Comparison of ENCODE assay signal across 17 cellular contexts in the genomic region with DNA sequence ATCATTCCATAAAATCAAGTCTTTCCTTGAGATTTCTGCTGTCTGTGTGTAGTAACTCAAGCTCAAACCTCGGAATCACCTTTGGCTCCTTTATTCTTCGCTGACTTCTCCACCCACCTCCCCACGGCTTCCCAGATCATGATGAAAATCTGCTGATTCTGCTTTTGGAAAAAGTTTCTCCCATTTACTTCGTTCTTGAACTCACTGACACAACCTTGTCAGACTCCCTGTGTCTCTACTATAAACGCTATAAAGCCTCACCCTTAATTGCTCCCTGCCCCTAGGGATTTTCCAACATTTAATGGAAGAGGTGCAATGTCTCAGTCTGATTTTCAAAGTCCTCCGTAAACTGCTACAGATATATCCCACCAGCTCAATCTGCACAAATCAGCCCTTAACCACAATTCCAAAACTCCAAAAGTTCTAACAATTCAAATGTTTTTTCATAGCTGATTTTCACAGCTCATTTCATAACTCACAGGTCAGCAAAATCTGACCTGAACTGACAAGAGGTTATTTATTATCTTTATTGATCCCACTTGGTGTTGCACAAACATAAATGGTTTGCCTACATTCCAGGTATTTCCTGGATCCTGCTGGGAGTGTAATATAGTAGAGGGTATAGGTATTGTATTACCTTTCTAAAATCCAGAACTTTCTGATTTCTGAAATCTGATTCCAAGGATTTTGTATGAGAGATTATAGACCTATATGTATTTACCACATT.
DNase-seq lines count a peak whose midpoint lies in the region; ATAC-seq, FAIRE-seq and TF ChIP-seq lines count a peak whose summit lies in the region.
"Had no signal": no experiment of that assay in that cellular context is flagged by ENCODE, and none has a peak within 500 bp of the region (broad histone marks: within the 10 kb centered on the region; RNA-seq: fewer than 3 reads in every experiment).

No MANE protein-coding gene starts in this region.

- no peak for FAIRE-seq in K562 (lab: Jason Lieb, UNC)

- 56% methylated on average over 6 of the region's 6 CpGs for WGBS in K562 (ENCODE audit: insufficient coverage, low coverage, missing lambda C conversion rate)

- DNase-seq in HuH-7 (ENCODE audit: low spot score) (peak; percentile 37), K562 (ENCODE audit: extremely low read depth in 1 of 4, low spot score in 3 of 4) (no peak), mucosa of descending colon (peak in 1 of 3 donors; percentile 35), type B pancreatic cell (ENCODE audit: extremely low spot score, unreplicated experiment) (no peak), DMS53 (lab: John Stamatoyannopoulos, UW) (no peak), ACHN (no peak), left ventricle myocardium superior (no peak)
- DNase-seq: CD8-positive, alpha-beta T cell; DMS 273 treated with DMSO at 0.1 percent for 48 hours; H9; KG1; NCI-H1048; NCI-H187 treated with DMSO at 0.1 percent for 48 hours; NCI-H2171 treated with DMSO at 0.1 percent for 48 hours; NCI-H82; SHP77 treated with DMSO at 0.1 percent for 48 hours had no signal

- H3K4me3 ChIP-seq in K562 (no peak overlapping the region), mucosa of descending colon (no peak overlapping the region)

- TF ChIP-seq CTCF in K562 (IDR thresholded peaks at IDR 0.05 in 2 of 3, conservative IDR thresholded peaks at IDR 0.05 in 1 of 3; ENCODE audit: insufficient read depth in 2 of 3, low read depth in 1 of 3, low read length in 3 of 3) (no peak), mucosa of descending colon (IDR thresholded peaks at IDR 0.05) (no peak), type B pancreatic cell (conservative IDR thresholded peaks at IDR 0.05) (no peak)

- in situ Hi-C loops in K562 (cut with MboI) (no loop called here), ACHN (cut with HindIII; ENCODE audit: low pct_ligation_motif_present, low pct_unique_long_range_greater_than_20kb, low sequenced_read_pairs) (no loop called here)

- CTCF ChIA-PET in K562 (lab: Yijun Ruan, JAX; ENCODE audit: low intra/inter-chr PET ratio), result interaction anchor here (0.5 kb wide), 1 partner anchor 942 kb away, joined by 3 read pairs; no protein-coding TSS in a partner anchor

- H3K36me3 ChIP-seq in K562 (ENCODE audit: control insufficient read depth, insufficient read depth, low read length) (no peaks in the 10 kb centered on the region), mucosa of descending colon (ENCODE audit: low read depth) (no peaks in the 10 kb centered on the region)

- H3K4me1 ChIP-seq in K562 (replicated peaks in 1 of 2; ENCODE audit: control insufficient read depth in 2 of 2, insufficient read depth in 2 of 2, low read length in 2 of 2) (no peaks in the 10 kb centered on the region; a peak in 1 of 5 replicates), mucosa of descending colon (ENCODE audit: low read depth) (peaks cover 12% of the 10 kb centered on the region)

- H3K27me3 Mint-ChIP-seq in type B pancreatic cell, result no peaks in the 10 kb centered on the region

- peaks cover 12% of the 10 kb centered on the region for H3K4me1 Mint-ChIP-seq in type B pancreatic cell (ENCODE audit: unreplicated experiment)
- H3K4me1 Mint-ChIP-seq: B cell had no signal

- H3K27me3 ChIP-seq in K562 (ENCODE audit: control insufficient read depth in 2 of 2, insufficient read depth in 2 of 2, low read length in 2 of 2), result no peaks in the 10 kb centered on the region

- no peak for TF ChIP-seq EP300 in K562 (IDR thresholded peaks at IDR 0.05; ENCODE audit: low read length)

- H3K27ac ChIP-seq in K562 (ENCODE audit: extremely low read depth, low read depth, low read length), result no peak overlapping the region

- TF ChIP-seq RAD21 in K562 (CRISPR knock-in tag; conservative IDR thresholded peaks at IDR 0.05 in 1 of 2, IDR thresholded peaks at IDR 0.05 in 1 of 2), result no peak

- H3K79me2 ChIP-seq in K562 (ENCODE audit: control insufficient read depth, insufficient read depth, low read length), result no peaks in the 10 kb centered on the region

- peaks cover 20% of the 10 kb centered on the region for H3K36me3 Mint-ChIP-seq in type B pancreatic cell
- H3K36me3 Mint-ChIP-seq: CD8-positive, alpha-beta T cell had no signal

- no peaks in the 10 kb centered on the region for H3K9me1 ChIP-seq in K562 (ENCODE audit: control insufficient read depth, insufficient read depth, low read length)

- no peak for TF ChIP-seq POLR2A in K562 (conservative IDR thresholded peaks at IDR 0.05)

- H2AFZ ChIP-seq in K562 (ENCODE audit: low read depth, low read length), result no peak overlapping the region

- H4K20me1 ChIP-seq in K562 (replicated peaks; ENCODE audit: control insufficient read depth, insufficient read depth, low read length), result no peaks in the 10 kb centered on the region

- ATAC-seq in K562, result no peak
- ATAC-seq in mucosa of descending colon, result peak; percentile 52
- ATAC-seq in left ventricle myocardium superior, result no peak
- ATAC-seq: CD8-positive, alpha-beta T cell had no signal

- peaks cover 8% of the 10 kb centered on the region for H3K9me3 Mint-ChIP-seq in type B pancreatic cell
- H3K9me3 Mint-ChIP-seq: CD8-positive, alpha-beta T cell; H9 had no signal

- POLR2A ChIA-PET in K562 (lab: Yijun Ruan, JAX), result no interaction called here

- H3K4me2 ChIP-seq in K562 (ENCODE audit: insufficient read depth, low read length), result no peak overlapping the region

- intact Hi-C loops in K562 (cut with micrococcal nuclease), result no loop called here
- intact Hi-C loops in mucosa of descending colon (cut with DNase I, micrococcal nuclease), result no loop called here
- intact Hi-C loops in left ventricle myocardium superior (cut with micrococcal nuclease), result no loop called here

- H3K4me3 Mint-ChIP-seq in type B pancreatic cell, result peak overlapping the region; percentile 4
- H3K4me3 Mint-ChIP-seq: B cell; CD8-positive, alpha-beta T cell; H9 had no signal

- no peak overlapping the region for H3K9ac ChIP-seq in K562 (ENCODE audit: insufficient read depth in 1 of 2, low read depth in 2 of 2, low read length in 2 of 2)

- H3K9me3 ChIP-seq in K562 (replicated peaks; ENCODE audit: control insufficient read depth, insufficient read depth, low read depth, low read length), result no peaks in the 10 kb centered on the region
- H3K9me3 ChIP-seq in mucosa of descending colon, result no peaks in the 10 kb centered on the region

- no TSS peak for BruUV-seq in K562 (replicated peaks; lab: Mats Ljungman, UMichigan)

- peak overlapping the region; percentile 7 for H3K27ac Mint-ChIP-seq in type B pancreatic cell
- H3K27ac Mint-ChIP-seq: B cell; CD8-positive, alpha-beta T cell; H9 had no signal

TF ChIP-seq in K562, 482 proteins besides CTCF, POLR2A, EP300 and RAD21 (continues in another document):
- TF ChIP-seq, protein P1, sequence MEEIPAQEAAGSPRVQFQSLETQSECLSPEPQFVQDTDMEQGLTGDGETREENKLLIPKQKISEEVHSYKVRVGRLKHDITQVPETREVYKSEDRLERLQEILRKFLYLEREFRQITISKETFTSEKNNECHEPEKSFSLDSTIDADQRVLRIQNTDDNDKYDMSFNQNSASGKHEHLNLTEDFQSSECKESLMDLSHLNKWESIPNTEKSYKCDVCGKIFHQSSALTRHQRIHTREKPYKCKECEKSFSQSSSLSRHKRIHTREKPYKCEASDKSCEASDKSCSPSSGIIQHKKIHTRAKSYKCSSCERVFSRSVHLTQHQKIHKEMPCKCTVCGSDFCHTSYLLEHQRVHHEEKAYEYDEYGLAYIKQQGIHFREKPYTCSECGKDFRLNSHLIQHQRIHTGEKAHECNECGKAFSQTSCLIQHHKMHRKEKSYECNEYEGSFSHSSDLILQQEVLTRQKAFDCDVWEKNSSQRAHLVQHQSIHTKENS (CRISPR knock-in tag; IDR thresholded peaks at IDR 0.05), result no peak
- no peak for TF ChIP-seq ETV6 (IDR thresholded peaks at IDR 0.05; ENCODE audit: borderline replicate concordance in 1 of 2, low read depth in 2 of 2, low read length in 1 of 2)
- TF ChIP-seq ETV6 (CRISPR knock-in tag; IDR thresholded peaks at IDR 0.05; ENCODE audit: borderline replicate concordance), result no peak
- TF ChIP-seq, protein P2, sequence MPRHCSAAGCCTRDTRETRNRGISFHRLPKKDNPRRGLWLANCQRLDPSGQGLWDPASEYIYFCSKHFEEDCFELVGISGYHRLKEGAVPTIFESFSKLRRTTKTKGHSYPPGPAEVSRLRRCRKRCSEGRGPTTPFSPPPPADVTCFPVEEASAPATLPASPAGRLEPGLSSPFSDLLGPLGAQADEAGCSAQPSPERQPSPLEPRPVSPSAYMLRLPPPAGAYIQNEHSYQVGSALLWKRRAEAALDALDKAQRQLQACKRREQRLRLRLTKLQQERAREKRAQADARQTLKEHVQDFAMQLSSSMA (CRISPR knock-in tag; IDR thresholded peaks at IDR 0.05), result no peak
- TF ChIP-seq GTF2F1 (IDR thresholded peaks at IDR 0.05; ENCODE audit: low read depth, low read length), result no peak
- peak; percentile 13; the same call in 1 of the 2 replicates for TF ChIP-seq C11orf30 (IDR thresholded peaks at IDR 0.05; ENCODE audit: low read depth)
- peak; percentile 54 for TF ChIP-seq ZNF316 (IDR thresholded peaks at IDR 0.05)
- no peak for TF ChIP-seq NFXL1 (CRISPR knock-in tag; IDR thresholded peaks at IDR 0.05)
- no peak for TF ChIP-seq EGR1 (conservative IDR thresholded peaks at IDR 0.05)
- TF ChIP-seq, protein P3, sequence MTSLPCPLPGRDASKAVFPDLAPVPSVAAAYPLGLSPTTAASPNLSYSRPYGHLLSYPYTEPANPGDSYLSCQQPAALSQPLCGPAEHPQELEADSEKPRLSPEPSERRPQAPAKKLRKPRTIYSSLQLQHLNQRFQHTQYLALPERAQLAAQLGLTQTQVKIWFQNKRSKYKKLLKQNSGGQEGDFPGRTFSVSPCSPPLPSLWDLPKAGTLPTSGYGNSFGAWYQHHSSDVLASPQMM (CRISPR knock-in tag; IDR thresholded peaks at IDR 0.05), result no peak
- TF ChIP-seq, protein P4, sequence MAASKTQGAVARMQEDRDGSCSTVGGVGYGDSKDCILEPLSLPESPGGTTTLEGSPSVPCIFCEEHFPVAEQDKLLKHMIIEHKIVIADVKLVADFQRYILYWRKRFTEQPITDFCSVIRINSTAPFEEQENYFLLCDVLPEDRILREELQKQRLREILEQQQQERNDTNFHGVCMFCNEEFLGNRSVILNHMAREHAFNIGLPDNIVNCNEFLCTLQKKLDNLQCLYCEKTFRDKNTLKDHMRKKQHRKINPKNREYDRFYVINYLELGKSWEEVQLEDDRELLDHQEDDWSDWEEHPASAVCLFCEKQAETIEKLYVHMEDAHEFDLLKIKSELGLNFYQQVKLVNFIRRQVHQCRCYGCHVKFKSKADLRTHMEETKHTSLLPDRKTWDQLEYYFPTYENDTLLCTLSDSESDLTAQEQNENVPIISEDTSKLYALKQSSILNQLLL (CRISPR knock-in tag; IDR thresholded peaks at IDR 0.05; ENCODE audit: borderline replicate concordance), result no peak
- peak; percentile 7; the same call in 1 of the 2 replicates for TF ChIP-seq MAFK (IDR thresholded peaks at IDR 0.05; ENCODE audit: low read length)
- TF ChIP-seq MYC (IDR thresholded peaks at IDR 0.05; ENCODE audit: low read depth, low read length), result no peak
- no peak for TF ChIP-seq MYC (CRISPR knock-in tag; IDR thresholded peaks at IDR 0.05; ENCODE audit: borderline replicate concordance, low read depth)
- 0 out of 4 replicates have a peak, but pooled peaks of 1 of the 2 experiments have one; percentile 12 for TF ChIP-seq KDM1A (IDR thresholded peaks at IDR 0.05)
- TF ChIP-seq PRPF4 (IDR thresholded peaks at IDR 0.05; ENCODE audit: insufficient read depth, low read depth, low read length, poor library complexity, severe bottlenecking), result no peak
